In the genomic region with DNA sequence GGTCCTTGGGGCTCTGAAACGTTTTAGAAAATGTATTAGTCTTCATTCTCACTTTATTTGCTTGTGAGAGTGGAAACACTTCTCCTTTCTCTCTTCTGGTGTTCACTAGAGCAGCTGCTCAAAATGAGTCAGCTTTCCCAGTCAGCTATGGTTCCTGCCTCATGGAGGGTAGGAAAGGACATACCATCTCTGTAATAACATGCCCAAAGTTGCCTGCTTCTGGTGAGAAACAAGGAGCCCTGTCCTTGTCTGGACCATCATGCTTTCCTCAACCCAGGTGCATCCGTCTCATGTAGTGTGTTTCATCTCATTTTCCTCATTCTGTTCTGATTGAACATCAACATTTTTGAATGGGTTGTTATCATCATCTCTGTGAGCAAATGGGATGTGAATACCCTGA, we compare ENCODE assay signal across 8 cellular contexts. TPM values are rescaled to one million over a fixed set of nuclear protein-coding genes. Genes with fewer than 3 reads are reported as not detected.
A peak's percentile ranks its signal among the peaks of the same experiment; 100 is the strongest.
DNase-seq lines count a peak whose midpoint lies in the region; ATAC-seq and TF ChIP-seq lines count a peak whose summit lies in the region.

No MANE protein-coding gene starts in this region.

- peak overlapping the region; percentile 57 for H3K4me3 Mint-ChIP-seq in HFFc6
- H3K4me3 Mint-ChIP-seq in activated T-helper 2 cell treated with anti-CD3 and anti-CD28 coated beads, Interferon-gamma antibody, Interleukin-2, Interleukin-4, amounts not matched to agents 10 μg/mL and 5 μg/mL and 100 μg/mL, durations not matched to agents 14 hours and 24 hours and 36 hours (ENCODE audit: low read depth), result no peak overlapping the region

- no peaks in the 10 kb centered on the region for H3K9me3 ChIP-seq in vagina

- no peaks in the 10 kb centered on the region for H3K36me3 ChIP-seq in vagina

- H3K27ac Mint-ChIP-seq in HFFc6, result peak overlapping the region; percentile 85
- no peak overlapping the region for H3K27ac Mint-ChIP-seq in activated T-helper 2 cell treated with anti-CD3 and anti-CD28 coated beads, Interferon-gamma antibody, Interleukin-2, Interleukin-4, amounts not matched to agents 10 μg/mL and 5 μg/mL and 100 μg/mL, durations not matched to agents 14 hours and 24 hours and 36 hours

- H3K27ac ChIP-seq in vagina, result no peak overlapping the region

- H3K27me3 ChIP-seq in vagina, result no peaks in the 10 kb centered on the region

- no peak for TF ChIP-seq POLR2A in NB4 (IDR thresholded peaks at IDR 0.05; ENCODE audit: extremely low read depth, insufficient read length)
- TF ChIP-seq POLR2A in vagina (IDR thresholded peaks at IDR 0.05), result no peak

- H3K27me3 Mint-ChIP-seq in HFFc6 (ENCODE audit: insufficient read depth), result no peaks in the 10 kb centered on the region; the same call in 1 of the 2 replicates
- H3K27me3 Mint-ChIP-seq in activated T-helper 2 cell treated with anti-CD3 and anti-CD28 coated beads, Interferon-gamma antibody, Interleukin-2, Interleukin-4, amounts not matched to agents 10 μg/mL and 5 μg/mL and 100 μg/mL, durations not matched to agents 14 hours and 24 hours and 36 hours (ENCODE audit: low read depth), result no peaks in the 10 kb centered on the region

- TF ChIP-seq CTCF in HFFc6 (IDR thresholded peaks at IDR 0.05) (no peak), NB4 (IDR thresholded peaks at IDR 0.05; ENCODE audit: low read depth, low read length) (no peak), vagina (IDR thresholded peaks at IDR 0.05) (no peak)

- 0 out of 2 replicates have a peak, but pooled peaks cover 6% of the 10 kb centered on the region for H3K36me3 Mint-ChIP-seq in HFFc6 (ENCODE audit: low read depth)
- H3K36me3 Mint-ChIP-seq in activated T-helper 2 cell treated with anti-CD3 and anti-CD28 coated beads, Interferon-gamma antibody, Interleukin-2, Interleukin-4, amounts not matched to agents 10 μg/mL and 5 μg/mL and 100 μg/mL, durations not matched to agents 14 hours and 24 hours and 36 hours (ENCODE audit: low read depth), result no peaks in the 10 kb centered on the region

- peak; percentile 55 for ATAC-seq in GM18519 (IDR thresholded peaks at IDR 0.05; ENCODE audit: low FRiP score, unreplicated experiment)

- H3K9me3 Mint-ChIP-seq in HFFc6, result no peaks in the 10 kb centered on the region
- H3K9me3 Mint-ChIP-seq in activated T-helper 2 cell treated with anti-CD3 and anti-CD28 coated beads, Interferon-gamma antibody, Interleukin-2, Interleukin-4, amounts not matched to agents 10 μg/mL and 5 μg/mL and 100 μg/mL, durations not matched to agents 14 hours and 24 hours and 36 hours, result peaks cover 2% of the 10 kb centered on the region

- H3K4me3 ChIP-seq in NB4 (ENCODE audit: low read depth, low read length) (no peak overlapping the region), vagina (no peak overlapping the region)

- intact Hi-C loops in activated T-helper 2 cell treated with anti-CD3 and anti-CD28 coated beads, Interferon-gamma antibody, Interleukin-2, Interleukin-4, amounts not matched to agents 10 μg/mL and 5 μg/mL and 100 μg/mL, durations not matched to agents 14 hours and 24 hours and 36 hours (cut with micrococcal nuclease), result no loop called here
- intact Hi-C loops in vagina (cut with DNase I), result no loop called here

- H3K4me1 Mint-ChIP-seq in HFFc6 (ENCODE audit: low read depth), result peaks cover 84% of the 10 kb centered on the region
- peaks cover 10% of the 10 kb centered on the region for H3K4me1 Mint-ChIP-seq in activated T-helper 2 cell treated with anti-CD3 and anti-CD28 coated beads, Interferon-gamma antibody, Interleukin-2, Interleukin-4, amounts not matched to agents 10 μg/mL and 5 μg/mL and 100 μg/mL, durations not matched to agents 14 hours and 24 hours and 36 hours (ENCODE audit: low read depth)

- DNase-seq in HFFc6 (peak; percentile 57), NB4 (ENCODE audit: low read depth) (peak; percentile 30), inferior parietal cortex (ENCODE audit: extremely low spot score) (peak; percentile 32), epidermal melanocyte (ENCODE audit: insufficient read length, low spot score) (no peak), vagina (ENCODE audit: extremely low spot score in 2 of 2) (no peak), NCI-H345 treated with DMSO at 0.1 percent for 48 hours (lab: John Stamatoyannopoulos, UW; ENCODE audit: unreplicated experiment) (no peak)
- DNase-seq in activated T-helper 2 cell treated with anti-CD3 and anti-CD28 coated beads, Interferon-gamma antibody, Interleukin-2, Interleukin-4, amounts not matched to agents 10 μg/mL and 5 μg/mL and 100 μg/mL, durations not matched to agents 14 hours and 24 hours and 36 hours (ENCODE audit: low spot score), result no peak

- no peaks in the 10 kb centered on the region for H3K4me1 ChIP-seq in vagina

RNA-seq across cellular contexts. Expression of a gene that starts 17.1 kb away (rescaled TPM):
- not detected for total RNA-seq in HFFc6 (2021; fragmentation: NEBNext Ultra II Directional; extraction: Animal tissue kit (Norgen Biotek cat#: 25700))
- not detected in 2 replicates for total RNA-seq in activated T-helper 2 cell treated with anti-CD3 and anti-CD28 coated beads, Interferon-gamma antibody, Interleukin-2, Interleukin-4, amounts not matched to agents 10 μg/mL and 5 μg/mL and 100 μg/mL, durations not matched to agents 14 hours and 24 hours and 36 hours
- total RNA-seq in vagina, result not detected

Comparison
In these comparisons a context has a peak if more than half of its experiments do, and no peak if none do; other contexts are left out.
1. DNase-seq: peak in HFFc6 (single experiment), NB4 (single experiment) and inferior parietal cortex (single experiment); none in epidermal melanocyte (single experiment), activated T-helper 2 cell treated with anti-CD3 and anti-CD28 coated beads, Interferon-gamma antibody, Interleukin-2, Interleukin-4, amounts not matched to agents 10 μg/mL and 5 μg/mL and 100 μg/mL, durations not matched to agents 14 hours and 24 hours and 36 hours (single experiment), vagina (0 of 2) and NCI-H345 treated with DMSO at 0.1 percent for 48 hours (single experiment).